ENCODE assay signal across 16 cellular contexts in the genomic region with DNA sequence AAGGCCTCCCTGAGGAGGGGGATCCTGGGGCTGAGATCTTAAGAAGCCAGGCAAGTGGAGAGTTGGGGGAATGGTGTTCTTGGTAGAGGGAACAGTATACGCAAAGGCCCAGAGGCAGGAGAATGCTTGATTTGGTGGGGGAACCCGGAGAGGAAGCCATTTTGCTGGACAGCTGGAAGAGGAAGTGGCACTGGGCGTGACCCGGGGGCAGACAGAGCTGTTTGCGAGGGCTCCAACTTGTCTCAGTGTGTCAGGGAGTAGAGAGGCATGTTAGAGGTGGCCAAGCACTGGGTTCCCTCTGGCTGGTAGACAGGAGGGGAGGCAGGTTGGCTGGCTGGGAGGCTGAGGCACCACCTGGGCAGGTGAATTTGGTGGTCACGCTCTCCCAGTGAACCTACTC.
DNase-seq lines count a peak whose midpoint lies in the region; ATAC-seq and TF ChIP-seq lines count a peak whose summit lies in the region.
"Had no signal": no experiment of that assay in that cellular context is flagged by ENCODE, and none has a peak within 500 bp of the region (broad histone marks: within the 10 kb centered on the region; RNA-seq: fewer than 3 reads in every experiment).

No MANE protein-coding gene starts in this region.

- DNase-seq in CD14-positive monocyte (ENCODE audit: low spot score) (peak; percentile 75), MV-4-11 (lab: John Stamatoyannopoulos, UW) (peak; percentile 38), WTC11 (ENCODE audit: low spot score) (no peak), NCI-H1092 treated with DMSO at 0.1 percent for 48 hours (lab: John Stamatoyannopoulos, UW) (no peak), mesothelial cell of epicardium (ENCODE audit: low spot score in 2 of 2, unreplicated experiment in 2 of 2) (no peak), HK-2 (ENCODE audit: unreplicated experiment) (no peak)
- DNase-seq in naive thymus-derived CD4-positive, alpha-beta T cell: no peak
- no peak for DNase-seq in CD8-positive, alpha-beta memory T cell
- DNase-seq: Calu3; CD4-positive, CD25-positive, alpha-beta regulatory T cell; DMS79 treated with DMSO at 0.1 percent for 48 hours; Kasumi-1; NCI-H1694; NCI-H69; SHP77 treated with DMSO at 0.1 percent for 48 hours had no signal

- H3K36me3 Mint-ChIP-seq in CD14-positive monocyte (peaks cover 83 to 98% of the 10 kb centered on the region in 2 donors), WTC11 (peaks cover 32% of the 10 kb centered on the region), mesothelial cell of epicardium (peaks cover 16% of the 10 kb centered on the region)
- H3K36me3 Mint-ChIP-seq in naive thymus-derived CD4-positive, alpha-beta T cell: no peaks in the 10 kb centered on the region
- H3K36me3 Mint-ChIP-seq in CD8-positive, alpha-beta memory T cell: no peaks in the 10 kb centered on the region
- H3K36me3 Mint-ChIP-seq: CD4-positive, CD25-positive, alpha-beta regulatory T cell had no signal

- H3K27ac Mint-ChIP-seq in CD14-positive monocyte (peak overlapping the region; percentile 80 to 95 (median 87)), WTC11 (peak overlapping the region; percentile 66; the same call in 1 of the 2 replicates), mesothelial cell of epicardium (no peak overlapping the region)
- H3K27ac Mint-ChIP-seq in naive thymus-derived CD4-positive, alpha-beta T cell: no peak overlapping the region
- no peak overlapping the region for H3K27ac Mint-ChIP-seq in CD8-positive, alpha-beta memory T cell
- H3K27ac Mint-ChIP-seq: CD4-positive, CD25-positive, alpha-beta regulatory T cell had no signal

- no peaks in the 10 kb centered on the region for H3K36me3 ChIP-seq in naive thymus-derived CD4-positive, alpha-beta T cell (ENCODE audit: control insufficient read depth in 2 of 3, insufficient read depth in 3 of 3, low read length in 3 of 3)
- no peaks in the 10 kb centered on the region for H3K36me3 ChIP-seq in CD8-positive, alpha-beta memory T cell (ENCODE audit: insufficient read depth, low read length)

- CTCF ChIA-PET in WTC11 (lab: Charles Lee): interaction anchor here (0.9 kb wide), 1 partner anchor 170 kb away, joined by 3 read pairs; no protein-coding TSS in a partner anchor
- CTCF ChIA-PET in naive thymus-derived CD4-positive, alpha-beta T cell (lab: Charles Lee): no interaction called here
- CTCF ChIA-PET in CD8-positive, alpha-beta memory T cell (lab: Charles Lee): no interaction called here

- H3K4me1 Mint-ChIP-seq in CD14-positive monocyte (peaks cover 32% of the 10 kb centered on the region), WTC11 (no peaks in the 10 kb centered on the region), mesothelial cell of epicardium (no peaks in the 10 kb centered on the region)
- peaks cover 0 to 4% (median 0%) of the 10 kb centered on the region in 7 donors for H3K4me1 Mint-ChIP-seq in naive thymus-derived CD4-positive, alpha-beta T cell
- H3K4me1 Mint-ChIP-seq in CD8-positive, alpha-beta memory T cell: no peaks in the 10 kb centered on the region
- H3K4me1 Mint-ChIP-seq: CD4-positive, CD25-positive, alpha-beta regulatory T cell had no signal

- H3K4me3 Mint-ChIP-seq in CD14-positive monocyte: peak overlapping the region in 1 of 2 donors; percentile 51
- H3K4me3 Mint-ChIP-seq in WTC11: no peak overlapping the region
- no peak overlapping the region for H3K4me3 Mint-ChIP-seq in naive thymus-derived CD4-positive, alpha-beta T cell
- no peak overlapping the region for H3K4me3 Mint-ChIP-seq in mesothelial cell of epicardium
- no peak overlapping the region for H3K4me3 Mint-ChIP-seq in CD8-positive, alpha-beta memory T cell
- H3K4me3 Mint-ChIP-seq: CD4-positive, CD25-positive, alpha-beta regulatory T cell had no signal

- no peak for ATAC-seq in WTC11
- ATAC-seq in naive thymus-derived CD4-positive, alpha-beta T cell: peak; percentile 60
- ATAC-seq: A549 had no signal

- no peaks in the 10 kb centered on the region for H3K27me3 ChIP-seq in naive thymus-derived CD4-positive, alpha-beta T cell (ENCODE audit: control insufficient read depth in 2 of 2, insufficient read depth in 2 of 2, low read length in 2 of 2)
- H3K27me3 ChIP-seq in CD8-positive, alpha-beta memory T cell (ENCODE audit: insufficient read depth, low read length, poor library complexity, severe bottlenecking): no peaks in the 10 kb centered on the region

- intact Hi-C loops in CD14-positive monocyte (cut with micrococcal nuclease): no loop called here
- intact Hi-C loops in naive thymus-derived CD4-positive, alpha-beta T cell (cut with micrococcal nuclease): no loop called here

- H3K27ac ChIP-seq in naive thymus-derived CD4-positive, alpha-beta T cell (ENCODE audit: low read depth, low read length): no peak overlapping the region
- no peak overlapping the region for H3K27ac ChIP-seq in CD8-positive, alpha-beta memory T cell (ENCODE audit: low read depth, low read length)
- H3K27ac ChIP-seq: A549 had no signal

- H3K4me3 ChIP-seq in naive thymus-derived CD4-positive, alpha-beta T cell (ENCODE audit: low read length): no peak overlapping the region
- no peak overlapping the region for H3K4me3 ChIP-seq in CD8-positive, alpha-beta memory T cell (ENCODE audit: low read length)
- H3K4me3 ChIP-seq: A549 had no signal

- POLR2A ChIA-PET in WTC11 (lab: Charles Lee): no interaction called here
- POLR2A ChIA-PET in naive thymus-derived CD4-positive, alpha-beta T cell (lab: Charles Lee): no interaction called here
- POLR2A ChIA-PET in CD8-positive, alpha-beta memory T cell (lab: Charles Lee): no interaction called here

- H3K9me3 Mint-ChIP-seq in CD14-positive monocyte (peaks cover 0 to 5% (median 0%) of the 10 kb centered on the region in 7 donors), WTC11 (no peaks in the 10 kb centered on the region), mesothelial cell of epicardium (no peaks in the 10 kb centered on the region)
- no peaks in the 10 kb centered on the region for H3K9me3 Mint-ChIP-seq in naive thymus-derived CD4-positive, alpha-beta T cell
- no peaks in the 10 kb centered on the region for H3K9me3 Mint-ChIP-seq in CD8-positive, alpha-beta memory T cell
- H3K9me3 Mint-ChIP-seq: CD4-positive, CD25-positive, alpha-beta regulatory T cell had no signal

- H3K9me3 ChIP-seq in naive thymus-derived CD4-positive, alpha-beta T cell (ENCODE audit: control insufficient read depth in 2 of 3, low read length in 3 of 3): no peaks in the 10 kb centered on the region
- no peaks in the 10 kb centered on the region for H3K9me3 ChIP-seq in CD8-positive, alpha-beta memory T cell (ENCODE audit: low read length)
- H3K9me3 ChIP-seq: A549 had no signal

- TF ChIP-seq CTCF in CD14-positive monocyte (IDR thresholded peaks at IDR 0.05): no peak
- TF ChIP-seq CTCF in WTC11 (IDR thresholded peaks at IDR 0.05): no peak
- no peak for TF ChIP-seq CTCF in mesothelial cell of epicardium (IDR thresholded peaks at IDR 0.05; ENCODE audit: unreplicated experiment)

- H3K27me3 Mint-ChIP-seq in CD14-positive monocyte (ENCODE audit: low read depth in 3 of 3) (peaks cover 0 to 3% (median 1%) of the 10 kb centered on the region in 3 donors), WTC11 (ENCODE audit: low read depth) (no peaks in the 10 kb centered on the region), mesothelial cell of epicardium (ENCODE audit: low read depth) (no peaks in the 10 kb centered on the region)
- peaks cover 0 to 9% (median 0%) of the 10 kb centered on the region in 5 donors for H3K27me3 Mint-ChIP-seq in naive thymus-derived CD4-positive, alpha-beta T cell
- H3K27me3 Mint-ChIP-seq in CD8-positive, alpha-beta memory T cell: peaks cover 0 to 3% of the 10 kb centered on the region in 2 donors
- H3K27me3 Mint-ChIP-seq: CD4-positive, CD25-positive, alpha-beta regulatory T cell had no signal

- no peaks in the 10 kb centered on the region for H3K4me1 ChIP-seq in naive thymus-derived CD4-positive, alpha-beta T cell (ENCODE audit: control insufficient read depth in 2 of 2, insufficient read depth in 2 of 2, low read length in 2 of 2)
- H3K4me1 ChIP-seq in CD8-positive, alpha-beta memory T cell (ENCODE audit: insufficient read depth, low read length): no peaks in the 10 kb centered on the region
- H3K4me1 ChIP-seq: A549 had no signal

TF ChIP-seq in WTC11, 78 proteins besides CTCF, POLR2A, EP300 and RAD21:
- TF ChIP-seq, protein P1, sequence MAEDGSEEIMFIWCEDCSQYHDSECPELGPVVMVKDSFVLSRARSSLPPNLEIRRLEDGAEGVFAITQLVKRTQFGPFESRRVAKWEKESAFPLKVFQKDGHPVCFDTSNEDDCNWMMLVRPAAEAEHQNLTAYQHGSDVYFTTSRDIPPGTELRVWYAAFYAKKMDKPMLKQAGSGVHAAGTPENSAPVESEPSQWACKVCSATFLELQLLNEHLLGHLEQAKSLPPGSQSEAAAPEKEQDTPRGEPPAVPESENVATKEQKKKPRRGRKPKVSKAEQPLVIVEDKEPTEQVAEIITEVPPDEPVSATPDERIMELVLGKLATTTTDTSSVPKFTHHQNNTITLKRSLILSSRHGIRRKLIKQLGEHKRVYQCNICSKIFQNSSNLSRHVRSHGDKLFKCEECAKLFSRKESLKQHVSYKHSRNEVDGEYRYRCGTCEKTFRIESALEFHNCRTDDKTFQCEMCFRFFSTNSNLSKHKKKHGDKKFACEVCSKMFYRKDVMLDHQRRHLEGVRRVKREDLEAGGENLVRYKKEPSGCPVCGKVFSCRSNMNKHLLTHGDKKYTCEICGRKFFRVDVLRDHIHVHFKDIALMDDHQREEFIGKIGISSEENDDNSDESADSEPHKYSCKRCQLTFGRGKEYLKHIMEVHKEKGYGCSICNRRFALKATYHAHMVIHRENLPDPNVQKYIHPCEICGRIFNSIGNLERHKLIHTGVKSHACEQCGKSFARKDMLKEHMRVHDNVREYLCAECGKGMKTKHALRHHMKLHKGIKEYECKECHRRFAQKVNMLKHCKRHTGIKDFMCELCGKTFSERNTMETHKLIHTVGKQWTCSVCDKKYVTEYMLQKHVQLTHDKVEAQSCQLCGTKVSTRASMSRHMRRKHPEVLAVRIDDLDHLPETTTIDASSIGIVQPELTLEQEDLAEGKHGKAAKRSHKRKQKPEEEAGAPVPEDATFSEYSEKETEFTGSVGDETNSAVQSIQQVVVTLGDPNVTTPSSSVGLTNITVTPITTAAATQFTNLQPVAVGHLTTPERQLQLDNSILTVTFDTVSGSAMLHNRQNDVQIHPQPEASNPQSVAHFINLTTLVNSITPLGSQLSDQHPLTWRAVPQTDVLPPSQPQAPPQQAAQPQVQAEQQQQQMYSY (CRISPR knock-in tag; IDR thresholded peaks at IDR 0.05): no peak
- no peak for TF ChIP-seq NR3C1 (CRISPR knock-in tag; conservative IDR thresholded peaks at IDR 0.05; ENCODE audit: low read depth)
TF ChIP-seq in WTC11: peak in this region for 0.

Comparison
In these comparisons a context has a peak if more than half of its experiments do, and no peak if none do; other contexts are left out.
1. DNase-seq: peak in CD14-positive monocyte (single experiment) and MV-4-11 (single experiment); none in WTC11 (single experiment), naive thymus-derived CD4-positive, alpha-beta T cell (0 of 9), NCI-H1092 treated with DMSO at 0.1 percent for 48 hours (single experiment), mesothelial cell of epicardium (0 of 2), CD8-positive, alpha-beta memory T cell (0 of 5) and HK-2 (single experiment).
2. H3K27ac Mint-ChIP-seq: peak in CD14-positive monocyte (7 of 7) and WTC11 (single experiment); none in naive thymus-derived CD4-positive, alpha-beta T cell (0 of 9), mesothelial cell of epicardium (single experiment) and CD8-positive, alpha-beta memory T cell (0 of 8).